9 cellular contexts compared by ENCODE assay signal in genomic region chr4:2932561-2932950, GRCh38. TPM values are rescaled to one million over a fixed set of nuclear protein-coding genes. Genes with fewer than 3 reads are reported as not detected.
DNase-seq lines count a peak whose midpoint lies in the region; ATAC-seq, FAIRE-seq and TF ChIP-seq lines count a peak whose summit lies in the region.
"Had no signal": no experiment of that assay in that cellular context is flagged by ENCODE, and none has a peak within 500 bp of the region (broad histone marks: within the 10 kb centered on the region; RNA-seq: fewer than 3 reads in every experiment).

No MANE protein-coding gene starts in this region.

- H4K5ac ChIP-seq in H9 (ENCODE audit: insufficient read length, low read depth, low read length): no peak overlapping the region

- H3K9me1 ChIP-seq in K562 (ENCODE audit: control insufficient read depth, insufficient read depth, low read length): no peaks in the 10 kb centered on the region

- 85% methylated on average over 4 of the region's 11 CpGs for whole genome bisulfite sequencing in A549 (ENCODE audit: missing lambda C conversion rate)
- WGBS in H9 (ENCODE audit: extremely low coverage, insufficient read length, low lambda C conversion rate): no CpG with 5 or more reads among the region's 11 CpGs
- WGBS in K562 (ENCODE audit: insufficient coverage, low coverage, missing lambda C conversion rate): 83% methylated on average over 11 of the region's 11 CpGs

- H3K4me3 ChIP-seq in A549 (no peak overlapping the region), K562 (no peak overlapping the region)

- no peaks in the 10 kb centered on the region; the same call in 1 of the 2 replicates for H3K27me3 Mint-ChIP-seq in H9 (ENCODE audit: low read depth)
- no peaks in the 10 kb centered on the region for H3K27me3 Mint-ChIP-seq in naive B cell

- TF ChIP-seq CTCF in A549 (IDR thresholded peaks at IDR 0.05): no peak
- no peak for TF ChIP-seq CTCF in H9 (conservative IDR thresholded peaks at IDR 0.05)
- no peak for TF ChIP-seq CTCF in K562 (IDR thresholded peaks at IDR 0.05 in 2 of 3, conservative IDR thresholded peaks at IDR 0.05 in 1 of 3; ENCODE audit: insufficient read depth in 2 of 3, low read depth in 1 of 3, low read length in 3 of 3)

- POLR2A ChIA-PET in A549 (lab: Yijun Ruan, JAX): no interaction called here
- POLR2A ChIA-PET in K562 (lab: Yijun Ruan, JAX): no interaction called here

- DNase-seq in A549 (ENCODE audit: low read depth in 1 of 2, low spot score in 1 of 2) (no peak), H9 (peak; percentile 24), K562 (ENCODE audit: extremely low read depth in 1 of 4, low spot score in 3 of 4) (no peak), naive B cell (no peak), NCI-H748 (lab: John Stamatoyannopoulos, UW; ENCODE audit: unreplicated experiment) (no peak), DMS79 (lab: John Stamatoyannopoulos, UW) (no peak), CD1c-positive myeloid dendritic cell (ENCODE audit: extremely low spot score) (no peak)
- DNase-seq: NCI-H1436 had no signal

- H2AFZ ChIP-seq in H9 (ENCODE audit: low read length): no peak overlapping the region
- H2AFZ ChIP-seq in K562 (ENCODE audit: low read depth, low read length): no peak overlapping the region

- no peaks in the 10 kb centered on the region; the same call in 1 of the 2 replicates for H3K79me2 ChIP-seq in H9 (ENCODE audit: insufficient read depth, low read length)
- H3K79me2 ChIP-seq in K562 (ENCODE audit: control insufficient read depth, insufficient read depth, low read length): peaks cover 28% of the 10 kb centered on the region; the same call in 2 of the 3 replicates

- no peak overlapping the region for H2BK5ac ChIP-seq in H9 (ENCODE audit: insufficient read length, low read length)

- no peak for ATAC-seq in A549
- ATAC-seq in K562: no peak
- ATAC-seq in naive B cell (ENCODE audit: low read depth in 2 of 2): no peak
- no peak for ATAC-seq in HG02870 (IDR thresholded peaks at IDR 0.05; ENCODE audit: unreplicated experiment)

- H3K4me3 Mint-ChIP-seq in H9 (peak overlapping the region; percentile 44 to 70; a peak in 2 of 5 replicates), naive B cell (peak overlapping the region; percentile 74 to 96 (median 86))

- TF ChIP-seq RAD21 in A549 (conservative IDR thresholded peaks at IDR 0.05 in 1 of 2, IDR thresholded peaks at IDR 0.05 in 1 of 2) (no peak), K562 (CRISPR knock-in tag; conservative IDR thresholded peaks at IDR 0.05 in 1 of 2, IDR thresholded peaks at IDR 0.05 in 1 of 2) (no peak)

- H2BK12ac ChIP-seq in H9 (ENCODE audit: insufficient read length, low read depth, low read length): no peak overlapping the region

- no peak overlapping the region for H3K18ac ChIP-seq in H9 (ENCODE audit: insufficient read length, low read depth, low read length)

- H3K56ac ChIP-seq in H9 (ENCODE audit: insufficient read length, low read depth, low read length): no peak overlapping the region

- H3K4me1 ChIP-seq in A549 (peaks cover 31% of the 10 kb centered on the region), H9 (ENCODE audit: insufficient read depth, low read length) (no peaks in the 10 kb centered on the region), K562 (replicated peaks in 1 of 2; ENCODE audit: control insufficient read depth in 2 of 2, insufficient read depth in 2 of 2, low read length in 2 of 2) (peaks cover 17 to 66% of the 10 kb centered on the region in 2 experiments; a peak in 4 of 5 replicates)

- no peak overlapping the region for H3K9ac ChIP-seq in H9 (ENCODE audit: extremely low read depth, insufficient read length, low read length)
- H3K9ac ChIP-seq in K562 (ENCODE audit: insufficient read depth in 1 of 2, low read depth in 2 of 2, low read length in 2 of 2): peak overlapping the region in 1 of 2 experiments; percentile 74; a peak in 2 of 4 replicates

- peak overlapping the region in 1 of 2 experiments; percentile 96; a peak in 2 of 6 replicates for H3K27ac ChIP-seq in A549
- no peak overlapping the region for H3K27ac ChIP-seq in H9 (ENCODE audit: insufficient read length, low read depth, low read length)
- no peak overlapping the region for H3K27ac ChIP-seq in K562 (ENCODE audit: extremely low read depth, low read depth, low read length)

- H3K27me3 ChIP-seq in H9 (ENCODE audit: insufficient read depth, low read length) (no peaks in the 10 kb centered on the region), K562 (ENCODE audit: control insufficient read depth in 2 of 2, insufficient read depth in 2 of 2, low read length in 2 of 2) (no peaks in the 10 kb centered on the region)

- H4K91ac ChIP-seq in H9 (ENCODE audit: insufficient read length, low read depth, low read length): no peak overlapping the region

- TF ChIP-seq POLR2A in A549 (IDR thresholded peaks at IDR 0.05; ENCODE audit: low read length): no peak
- TF ChIP-seq POLR2A in K562 (conservative IDR thresholded peaks at IDR 0.05): no peak

- no peak for TF ChIP-seq EP300 in A549 (IDR thresholded peaks at IDR 0.05)
- no peak for TF ChIP-seq EP300 in K562 (IDR thresholded peaks at IDR 0.05; ENCODE audit: low read length)

- FAIRE-seq in A549 (lab: Jason Lieb, UNC): no peak
- FAIRE-seq in K562 (lab: Jason Lieb, UNC): no peak

- no TSS peak for BruUV-seq in K562 (replicated peaks; lab: Mats Ljungman, UMichigan)

- H2BK20ac ChIP-seq in H9 (ENCODE audit: low read depth, low read length, poor library complexity, severe bottlenecking): no peak overlapping the region

- H3K4me2 ChIP-seq in A549 (peak overlapping the region; percentile 92; the same call in 2 of the 3 replicates), H9 (ENCODE audit: insufficient read depth, insufficient read length, low read length) (no peak overlapping the region), K562 (ENCODE audit: insufficient read depth, low read length) (no peak overlapping the region)

- H3K36me3 Mint-ChIP-seq in H9 (ENCODE audit: insufficient read depth in 1 of 3, low read depth in 3 of 3): peaks cover 24 to 61% (median 48%) of the 10 kb centered on the region in 3 experiments; a peak in 6 of 7 replicates
- peaks cover 0 to 11% of the 10 kb centered on the region in 2 donors for H3K36me3 Mint-ChIP-seq in naive B cell

- H3K23me2 ChIP-seq in H9 (ENCODE audit: insufficient read length, low read depth, low read length, poor library complexity, severe bottlenecking): peaks cover 10% of the 10 kb centered on the region

- in situ Hi-C loops in K562 (cut with MboI): no loop called here

- no peak overlapping the region for H3K4ac ChIP-seq in H9 (ENCODE audit: low read depth, low read length)

- H3K27ac Mint-ChIP-seq in H9 (no peak overlapping the region), naive B cell (peak overlapping the region; percentile 51 to 98 (median 95))

- H3K23ac ChIP-seq in H9 (ENCODE audit: insufficient read length, low read depth, low read length): no peak overlapping the region

- H3K4me1 Mint-ChIP-seq in H9: peaks cover 27 to 34% of the 10 kb centered on the region in 2 experiments
- peaks cover 21 to 43% (median 30%) of the 10 kb centered on the region in 3 donors for H3K4me1 Mint-ChIP-seq in naive B cell

- H3T11ph ChIP-seq in H9 (ENCODE audit: low read length): no peak overlapping the region

- H2AK5ac ChIP-seq in H9 (ENCODE audit: insufficient read length, low read length): no peak overlapping the region

- no peaks in the 10 kb centered on the region for H3K9me3 Mint-ChIP-seq in H9
- H3K9me3 Mint-ChIP-seq in naive B cell: no peaks in the 10 kb centered on the region

- H3K36me3 ChIP-seq in K562 (ENCODE audit: control insufficient read depth, insufficient read depth, low read length): peaks cover 63% of the 10 kb centered on the region; the same call in 2 of the 3 replicates

- H4K20me1 ChIP-seq in H9 (ENCODE audit: control insufficient read depth, insufficient read depth, insufficient read length) (no peaks in the 10 kb centered on the region), K562 (replicated peaks; ENCODE audit: control insufficient read depth, insufficient read depth, low read length) (peaks cover 22% of the 10 kb centered on the region; the same call in 1 of the 2 replicates)

- no peak overlapping the region for H4K8ac ChIP-seq in H9 (replicated peaks; ENCODE audit: insufficient read length, low read depth, low read length)

- no peak overlapping the region for H2BK15ac ChIP-seq in H9 (ENCODE audit: low read depth, low read length)

- intact Hi-C loops in K562 (cut with micrococcal nuclease): no loop called here

- CTCF ChIA-PET in A549 (lab: Yijun Ruan, JAX) (no interaction called here), K562 (lab: Yijun Ruan, JAX; ENCODE audit: low intra/inter-chr PET ratio) (no interaction called here)

- no peak overlapping the region for H2BK120ac ChIP-seq in H9 (ENCODE audit: low read depth, low read length, poor library complexity, severe bottlenecking)

- no peaks in the 10 kb centered on the region for H3K79me1 ChIP-seq in H9 (ENCODE audit: insufficient read depth, low read depth, low read length, poor library complexity, severe bottlenecking)

- H3K9me3 ChIP-seq in A549 (no peaks in the 10 kb centered on the region), H9 (ENCODE audit: control insufficient read depth, low read depth, low read length) (no peaks in the 10 kb centered on the region), K562 (replicated peaks; ENCODE audit: control insufficient read depth, insufficient read depth, low read depth, low read length) (no peaks in the 10 kb centered on the region)

- H3K14ac ChIP-seq in H9 (ENCODE audit: insufficient read depth, low read length): no peak overlapping the region

RNA-seq across cellular contexts. Expression of gene NOP14, which starts 30.6 kb away (rescaled TPM):
- polyA plus RNA-seq in A549 (2011; rRNA removed) (16.2 and 18.9 TPM in 2 replicates), A549 (2017; fragmentation: RNase III; extraction: RNeasy Plus Mini Kit Qiagen cat#74134 plus additional on column Dnase treatment) (29.3 to 31.1 TPM (median 30.2 TPM) in 3 replicates), K562 (2011; rRNA removed) (13.4 and 15.2 TPM in 2 replicates), K562 (2014; fragmentation: Illumina TruSeq; extraction: Trizol) (62.1 and 62.4 TPM in 2 replicates), K562 (2014; fragmentation: Nextera tagmentation; extraction: Ambion mirVana) (10 to 100 TPM; 12.7 to 12.9 TPM), K562 (2014; rRNA removed) (30.1 and 33.3 TPM in 2 replicates), naive B cell (ENCODE audit: low read depth in 6 of 6) (10 to 100 TPM in 2 of 6 donors, 1 to 10 TPM in 3, under 1 TPM in 1; 0.73 to 17.7 (median 8.3) TPM)
- 10.8 and 12.0 TPM in 2 replicates for polyA plus RNA-seq in A549 (2012; cell fraction: cytosol; rRNA removed)
- polyA plus RNA-seq in A549 (2012; cell fraction: nucleus; rRNA removed): 12.6 and 15.9 TPM in 2 replicates
- 11.2 and 15.6 TPM in 2 replicates for polyA minus RNA-seq in A549 (2011; rRNA and poly(A)+ RNA removed)
- total RNA-seq in H9 (2021) (50.1 and 50.3 TPM in 2 replicates), K562 (2014; rRNA removed) (50.9 and 56.1 TPM in 2 replicates), K562 (2014; rRNA removed; fragmentation: Illumina TruSeq; extraction: Trizol) (53.8 and 55.0 TPM in 2 replicates), K562 (2015; rRNA removed; fragmentation: Illumina TruSeq; extraction: Trizol) (61.1 and 61.7 TPM in 2 replicates), K562 (2021) (69.8 and 76.0 TPM in 2 replicates)
- 31.1 and 38.1 TPM in 2 replicates for total RNA-seq in K562 (2011; cell fraction: chromatin; rRNA removed; ENCODE audit: low replicate concordance)
- 16.3 and 18.0 TPM in 2 replicates for total RNA-seq in K562 (2011; cell fraction: nucleolus; rRNA removed)
- 15.6 and 17.2 TPM in 2 replicates for total RNA-seq in K562 (2011; cell fraction: nucleoplasm; rRNA removed)
- 9.5 and 9.6 TPM in 2 replicates for polyA plus RNA-seq in K562 (2011; cell fraction: cytosol; rRNA removed)
- polyA plus RNA-seq in K562 (2011; cell fraction: nucleus; rRNA removed): 22.6 and 28.3 TPM in 2 replicates
- polyA plus RNA-seq in K562 (2012): 43.6 and 52.5 TPM in 2 replicates
- 32.6 and 36.6 TPM in 2 replicates for polyA minus RNA-seq in K562 (2011; rRNA and poly(A)+ RNA removed)
- 25.7 and 27.8 TPM in 2 replicates for polyA minus RNA-seq in K562 (2011; cell fraction: cytosol; rRNA and poly(A)+ RNA removed)
- 11.3 and 11.9 TPM in 2 replicates for polyA minus RNA-seq in K562 (2011; cell fraction: nucleus; rRNA and poly(A)+ RNA removed)

RNA-seq across cellular contexts. Expression of gene GRK4, which starts 30.8 kb away (rescaled TPM):
- polyA plus RNA-seq in A549 (2011; rRNA removed) (0.76 and 1.1 TPM in 2 replicates), A549 (2017; fragmentation: RNase III; extraction: RNeasy Plus Mini Kit Qiagen cat#74134 plus additional on column Dnase treatment) (0.96 to 1.3 TPM (median 1.00 TPM) in 3 replicates), K562 (2011; rRNA removed) (3.3 and 4.0 TPM in 2 replicates), K562 (2014; fragmentation: Illumina TruSeq; extraction: Trizol) (2.6 and 3.0 TPM in 2 replicates), K562 (2014; fragmentation: Nextera tagmentation; extraction: Ambion mirVana) (1 to 10 TPM; 1.1 to 1.2 TPM), K562 (2014; rRNA removed) (2.6 and 2.9 TPM in 2 replicates), naive B cell (ENCODE audit: low read depth in 6 of 6) (1 to 10 TPM in 2 of 6 donors, under 1 TPM in 3, not detected in 1; 0.86 to 1.8 (median 0.96) TPM)
- polyA plus RNA-seq in A549 (2012; cell fraction: cytosol; rRNA removed): 0.66 and 0.73 TPM in 2 replicates
- 0.52 and 0.61 TPM in 2 replicates for polyA plus RNA-seq in A549 (2012; cell fraction: nucleus; rRNA removed)
- 0.25 and 0.63 TPM in 2 replicates for polyA minus RNA-seq in A549 (2011; rRNA and poly(A)+ RNA removed)
- total RNA-seq in H9 (2021) (4.3 and 4.8 TPM in 2 replicates), K562 (2014; rRNA removed) (2.5 and 3.1 TPM in 2 replicates), K562 (2014; rRNA removed; fragmentation: Illumina TruSeq; extraction: Trizol) (4.5 and 4.6 TPM in 2 replicates), K562 (2015; rRNA removed; fragmentation: Illumina TruSeq; extraction: Trizol) (3.3 and 3.6 TPM in 2 replicates), K562 (2021) (4.8 and 4.9 TPM in 2 replicates)
- total RNA-seq in K562 (2011; cell fraction: chromatin; rRNA removed; ENCODE audit: low replicate concordance): 7.9 and 8.5 TPM in 2 replicates
- total RNA-seq in K562 (2011; cell fraction: nucleolus; rRNA removed): 6.2 and 7.8 TPM in 2 replicates
- total RNA-seq in K562 (2011; cell fraction: nucleoplasm; rRNA removed): 7.3 and 8.0 TPM in 2 replicates
- 2.0 and 3.8 TPM in 2 replicates for polyA plus RNA-seq in K562 (2011; cell fraction: cytosol; rRNA removed)
- 2.5 and 2.9 TPM in 2 replicates for polyA plus RNA-seq in K562 (2011; cell fraction: nucleus; rRNA removed)
- polyA plus RNA-seq in K562 (2012): 3.1 and 3.7 TPM in 2 replicates
- 3.0 and 3.2 TPM in 2 replicates for polyA minus RNA-seq in K562 (2011; rRNA and poly(A)+ RNA removed)
- 2.3 and 2.4 TPM in 2 replicates for polyA minus RNA-seq in K562 (2011; cell fraction: cytosol; rRNA and poly(A)+ RNA removed)
- 1.9 and 3.2 TPM in 2 replicates for polyA minus RNA-seq in K562 (2011; cell fraction: nucleus; rRNA and poly(A)+ RNA removed)

Comparison
In these comparisons a context has a peak if more than half of its experiments do, and no peak if none do; other contexts are left out.
1. H3K27ac Mint-ChIP-seq: peak in naive B cell (6 of 6); none in H9 (0 of 3).